ENCODE assay signal across 21 cellular contexts in the genomic region with DNA sequence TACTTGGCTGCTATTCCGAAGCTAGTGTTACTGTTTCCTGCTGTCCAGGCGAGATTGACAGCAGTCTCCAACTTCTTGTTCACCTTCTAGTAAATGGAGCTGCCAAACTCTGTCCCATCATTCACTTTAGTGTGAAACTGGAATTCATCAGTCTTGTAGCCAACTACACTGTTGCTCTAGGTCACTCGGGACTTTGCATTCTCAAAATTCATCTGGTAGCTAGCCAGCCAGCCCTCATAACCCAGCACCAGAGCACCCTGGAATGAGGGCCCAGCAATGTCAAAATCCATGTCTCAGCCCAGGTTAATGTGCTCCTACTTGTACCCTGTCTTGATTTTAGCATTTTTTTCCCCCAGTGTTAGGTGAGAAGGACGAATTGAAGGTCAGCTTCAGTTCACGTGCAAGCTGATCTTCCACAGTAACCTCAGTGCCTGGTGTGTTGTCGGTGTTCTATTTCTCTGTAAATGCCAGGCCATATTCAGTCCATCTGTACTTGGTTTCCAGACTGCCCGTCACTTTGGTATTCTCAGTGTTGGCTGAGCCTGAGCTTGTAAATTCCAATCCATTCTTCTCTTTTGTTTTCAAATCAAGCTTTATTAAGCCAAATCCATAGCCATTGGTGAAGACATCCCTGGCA. TPM values are rescaled to one million over a fixed set of nuclear protein-coding genes. Genes with fewer than 3 reads are reported as not detected.
DNase-seq lines count a peak whose midpoint lies in the region; ATAC-seq, FAIRE-seq and TF ChIP-seq lines count a peak whose summit lies in the region.
"Had no signal": no experiment of that assay in that cellular context is flagged by ENCODE, and none has a peak within 500 bp of the region (broad histone marks: within the 10 kb centered on the region; RNA-seq: fewer than 3 reads in every experiment).

No MANE protein-coding gene starts in this region.

- H3K4me3 ChIP-seq in GM23338 (no peak overlapping the region), left ventricle myocardium inferior (no peak overlapping the region), rectal smooth muscle tissue (ENCODE audit: low read length) (no peak overlapping the region), mucosa of descending colon (no peak overlapping the region), small intestine (ENCODE audit: low read depth in 1 of 2, low read length in 2 of 2) (no peak overlapping the region)
- H3K4me3 ChIP-seq: MG63, SJSA1 had no signal

- H3K27ac Mint-ChIP-seq in GM23338, result peak overlapping the region; percentile 31; the same call in 1 of the 2 replicates
- H3K27ac Mint-ChIP-seq in endothelial cell (ENCODE audit: unreplicated experiment), result no peak overlapping the region

- no peak for ATAC-seq in GM23338
- no peak for ATAC-seq in GM18909 (IDR thresholded peaks at IDR 0.05; ENCODE audit: poor library complexity, unreplicated experiment)
- ATAC-seq in mucosa of descending colon, result no peak

- no peak overlapping the region for H2AFZ ChIP-seq in GM23338

- no peak overlapping the region for H3K9ac ChIP-seq in rectal smooth muscle tissue (ENCODE audit: low read length)

- H3K9me3 ChIP-seq in left ventricle myocardium inferior (replicated peaks) (peaks cover 6% of the 10 kb centered on the region), mucosa of descending colon (no peaks in the 10 kb centered on the region), small intestine (ENCODE audit: control insufficient read depth, low read depth) (no peaks in the 10 kb centered on the region)
- H3K9me3 ChIP-seq: SJSA1 had no signal

- no peak for FAIRE-seq in small intestine (lab: Jason Lieb, UNC)
- FAIRE-seq: GM19239 had no signal

- H3K9me3 Mint-ChIP-seq in GM23338, result peaks cover 5% of the 10 kb centered on the region
- no peaks in the 10 kb centered on the region for H3K9me3 Mint-ChIP-seq in endothelial cell (ENCODE audit: unreplicated experiment)

- no peak for DNase-seq in GM23338 (ENCODE audit: low spot score)
- DNase-seq in endothelial cell (ENCODE audit: low spot score), result no peak
- no peak for DNase-seq in left ventricle myocardium inferior
- no peak for DNase-seq in activated effector memory CD4-positive, alpha-beta T cell treated with Interleukin-2 at 50 U/mL for 16 hours
- no peak for DNase-seq in mucosa of descending colon
- DNase-seq in small intestine, result no peak
- DNase-seq: COR-L47; EL; H7; MG63; NCI-H1105; NCI-H1694; NCI-H2107; NK-92 treated with Interleukin-12 subunit alpha and Interleukin-12 subunit beta, amount 100 ng/mL, for 24 hours; OCI-M1; RPMI8226 had no signal

- H3K9me2 ChIP-seq in GM23338 (ENCODE audit: insufficient read depth), result no peaks in the 10 kb centered on the region

- H3K27ac ChIP-seq in GM23338 (ENCODE audit: low read depth) (no peak overlapping the region), left ventricle myocardium inferior (replicated peaks) (peak overlapping the region; percentile 66), rectal smooth muscle tissue (ENCODE audit: low read depth, low read length) (peak overlapping the region; percentile 42), small intestine (ENCODE audit: low read depth in 1 of 2, low read length in 1 of 2) (no peak overlapping the region)
- H3K27ac ChIP-seq: C4-2B, SJSA1 had no signal

- peaks cover 5% of the 10 kb centered on the region for H3K36me3 ChIP-seq in GM23338 (ENCODE audit: insufficient read depth)
- H3K36me3 ChIP-seq in left ventricle myocardium inferior, result peaks cover 9% of the 10 kb centered on the region
- no peaks in the 10 kb centered on the region for H3K36me3 ChIP-seq in rectal smooth muscle tissue (ENCODE audit: control insufficient read depth, insufficient read depth, low read length)
- no peaks in the 10 kb centered on the region for H3K36me3 ChIP-seq in mucosa of descending colon (ENCODE audit: low read depth)
- no peaks in the 10 kb centered on the region for H3K36me3 ChIP-seq in small intestine (ENCODE audit: control insufficient read depth in 2 of 2, insufficient read depth in 2 of 2, low read length in 2 of 2)

- 90 to 96% (median 94%) methylated on average over 7 of the region's 7 CpGs for WGBS in small intestine, 3 donors

- H3K4me3 Mint-ChIP-seq in GM23338, result no peak overlapping the region
- H3K4me3 Mint-ChIP-seq in endothelial cell (ENCODE audit: unreplicated experiment), result peak overlapping the region; percentile 26

- H3K27me3 ChIP-seq in GM23338 (ENCODE audit: insufficient read depth), result no peaks in the 10 kb centered on the region
- no peaks in the 10 kb centered on the region for H3K27me3 ChIP-seq in left ventricle myocardium inferior (ENCODE audit: low read depth)
- no peaks in the 10 kb centered on the region for H3K27me3 ChIP-seq in rectal smooth muscle tissue (ENCODE audit: control insufficient read depth, insufficient read depth, low read length)
- H3K27me3 ChIP-seq in small intestine (ENCODE audit: control insufficient read depth in 2 of 2, insufficient read depth in 2 of 2, low read length in 2 of 2), result no peaks in the 10 kb centered on the region
- H3K27me3 ChIP-seq: MG63, SJSA1 had no signal

- no peaks in the 10 kb centered on the region for H3K4me1 ChIP-seq in GM23338 (ENCODE audit: insufficient read depth)
- peaks cover 13% of the 10 kb centered on the region for H3K4me1 ChIP-seq in left ventricle myocardium inferior
- no peaks in the 10 kb centered on the region for H3K4me1 ChIP-seq in rectal smooth muscle tissue (ENCODE audit: control insufficient read depth, insufficient read depth, low read length)
- H3K4me1 ChIP-seq in mucosa of descending colon (ENCODE audit: low read depth), result no peaks in the 10 kb centered on the region
- H3K4me1 ChIP-seq in small intestine (ENCODE audit: control insufficient read depth in 2 of 2, insufficient read depth in 1 of 2, low read depth in 1 of 2, low read length in 1 of 2), result no peaks in the 10 kb centered on the region

- H3K36me3 Mint-ChIP-seq in GM23338 (ENCODE audit: low read depth) (peaks cover 36% of the 10 kb centered on the region), endothelial cell (ENCODE audit: low read depth, unreplicated experiment) (peaks cover 25% of the 10 kb centered on the region)

- no peaks in the 10 kb centered on the region for H4K20me1 ChIP-seq in GM23338 (replicated peaks; ENCODE audit: insufficient read depth)

- H3F3A ChIP-seq in GM23338 (replicated peaks; ENCODE audit: low read depth), result no peaks in the 10 kb centered on the region

- H3K4me1 Mint-ChIP-seq in GM23338, result no peaks in the 10 kb centered on the region
- peaks cover 7% of the 10 kb centered on the region for H3K4me1 Mint-ChIP-seq in endothelial cell (ENCODE audit: unreplicated experiment)

- no peak overlapping the region for H3K4me2 ChIP-seq in GM23338

- TF ChIP-seq CTCF in GM23338 (conservative IDR thresholded peaks at IDR 0.05; ENCODE audit: low read depth in 2 of 2) (no peak), endothelial cell (IDR thresholded peaks at IDR 0.05; ENCODE audit: unreplicated experiment) (no peak), left ventricle myocardium inferior (IDR thresholded peaks at IDR 0.05; ENCODE audit: borderline replicate concordance) (no peak), mucosa of descending colon (IDR thresholded peaks at IDR 0.05) (no peak)

- H3K27me3 Mint-ChIP-seq in GM23338 (ENCODE audit: insufficient read depth, low read depth, poor library complexity) (peaks cover 1% of the 10 kb centered on the region), endothelial cell (ENCODE audit: unreplicated experiment) (peaks cover 2% of the 10 kb centered on the region)

- intact Hi-C loops in left ventricle myocardium inferior (cut with micrococcal nuclease), result no loop called here
- intact Hi-C loops in mucosa of descending colon (cut with DNase I, micrococcal nuclease), result no loop called here

- H3K79me2 ChIP-seq in GM23338 (replicated peaks; ENCODE audit: insufficient read depth), result no peaks in the 10 kb centered on the region

TF ChIP-seq in GM23338, 12 proteins besides CTCF, POLR2A, EP300 and RAD21 (continues in another document):
- TF ChIP-seq ZNF114 (CRISPR knock-in tag; IDR thresholded peaks at IDR 0.05) (no peak), JUNB (IDR thresholded peaks at IDR 0.05; ENCODE audit: unreplicated experiment) (no peak), EZH2phosphoT487 (IDR thresholded peaks at IDR 0.05; ENCODE audit: unreplicated experiment) (no peak), ZNF331 (CRISPR knock-in tag; IDR thresholded peaks at IDR 0.05; ENCODE audit: low read depth) (no peak)
- TF ChIP-seq, protein P1, sequence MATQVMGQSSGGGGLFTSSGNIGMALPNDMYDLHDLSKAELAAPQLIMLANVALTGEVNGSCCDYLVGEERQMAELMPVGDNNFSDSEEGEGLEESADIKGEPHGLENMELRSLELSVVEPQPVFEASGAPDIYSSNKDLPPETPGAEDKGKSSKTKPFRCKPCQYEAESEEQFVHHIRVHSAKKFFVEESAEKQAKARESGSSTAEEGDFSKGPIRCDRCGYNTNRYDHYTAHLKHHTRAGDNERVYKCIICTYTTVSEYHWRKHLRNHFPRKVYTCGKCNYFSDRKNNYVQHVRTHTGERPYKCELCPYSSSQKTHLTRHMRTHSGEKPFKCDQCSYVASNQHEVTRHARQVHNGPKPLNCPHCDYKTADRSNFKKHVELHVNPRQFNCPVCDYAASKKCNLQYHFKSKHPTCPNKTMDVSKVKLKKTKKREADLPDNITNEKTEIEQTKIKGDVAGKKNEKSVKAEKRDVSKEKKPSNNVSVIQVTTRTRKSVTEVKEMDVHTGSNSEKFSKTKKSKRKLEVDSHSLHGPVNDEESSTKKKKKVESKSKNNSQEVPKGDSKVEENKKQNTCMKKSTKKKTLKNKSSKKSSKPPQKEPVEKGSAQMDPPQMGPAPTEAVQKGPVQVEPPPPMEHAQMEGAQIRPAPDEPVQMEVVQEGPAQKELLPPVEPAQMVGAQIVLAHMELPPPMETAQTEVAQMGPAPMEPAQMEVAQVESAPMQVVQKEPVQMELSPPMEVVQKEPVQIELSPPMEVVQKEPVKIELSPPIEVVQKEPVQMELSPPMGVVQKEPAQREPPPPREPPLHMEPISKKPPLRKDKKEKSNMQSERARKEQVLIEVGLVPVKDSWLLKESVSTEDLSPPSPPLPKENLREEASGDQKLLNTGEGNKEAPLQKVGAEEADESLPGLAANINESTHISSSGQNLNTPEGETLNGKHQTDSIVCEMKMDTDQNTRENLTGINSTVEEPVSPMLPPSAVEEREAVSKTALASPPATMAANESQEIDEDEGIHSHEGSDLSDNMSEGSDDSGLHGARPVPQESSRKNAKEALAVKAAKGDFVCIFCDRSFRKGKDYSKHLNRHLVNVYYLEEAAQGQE (IDR thresholded peaks at IDR 0.05; ENCODE audit: unreplicated experiment), result no peak

RNA-seq across cellular contexts. Expression of a gene that starts 28.9 kb away (rescaled TPM):
- total RNA-seq in GM23338 (2014; rRNA removed; shearing (Covaris generic)), result 7.4 and 7.9 TPM in 2 replicates
- polyA plus RNA-seq in GM23338 (2016; fragmentation: Nextera tagmentation; extraction: Ambion mirVana) (3.1 and 4.0 TPM in 2 replicates), small intestine (1 to 10 TPM in 2 of 3 donors, under 1 TPM in 1; 0.81 to 2.9 (median 2.3) TPM)
- total RNA-seq in endothelial cell (ENCODE audit: unreplicated experiment) (4.9 TPM), left ventricle myocardium inferior (1.3 TPM), mucosa of descending colon (10 to 100 TPM in 1 of 3 donors, 1 to 10 TPM in 2; 8.0 to 19.7 (median 9.7) TPM)

RNA-seq across cellular contexts. Expression of a gene that starts 40.4 kb away (rescaled TPM):
- total RNA-seq in GM23338 (2014; rRNA removed; shearing (Covaris generic)), result 0.45 TPM in 1 of 2 replicates, not detected in the other
- polyA plus RNA-seq in GM23338 (2016; fragmentation: Nextera tagmentation; extraction: Ambion mirVana) (0.19 TPM in 1 of 2 replicates, not detected in the other), small intestine (not detected)
- total RNA-seq in endothelial cell (ENCODE audit: unreplicated experiment) (not detected), left ventricle myocardium inferior (not detected), mucosa of descending colon (not detected)
- total RNA-seq: SJSA1 had no signal

Comparison
In these comparisons a context has a peak if more than half of its experiments do, and no peak if none do; other contexts are left out.
1. H3K27ac ChIP-seq: peak in left ventricle myocardium inferior (single experiment) and rectal smooth muscle tissue (single experiment); none in GM23338 (single experiment) and small intestine (0 of 2).